In the genomic region with DNA sequence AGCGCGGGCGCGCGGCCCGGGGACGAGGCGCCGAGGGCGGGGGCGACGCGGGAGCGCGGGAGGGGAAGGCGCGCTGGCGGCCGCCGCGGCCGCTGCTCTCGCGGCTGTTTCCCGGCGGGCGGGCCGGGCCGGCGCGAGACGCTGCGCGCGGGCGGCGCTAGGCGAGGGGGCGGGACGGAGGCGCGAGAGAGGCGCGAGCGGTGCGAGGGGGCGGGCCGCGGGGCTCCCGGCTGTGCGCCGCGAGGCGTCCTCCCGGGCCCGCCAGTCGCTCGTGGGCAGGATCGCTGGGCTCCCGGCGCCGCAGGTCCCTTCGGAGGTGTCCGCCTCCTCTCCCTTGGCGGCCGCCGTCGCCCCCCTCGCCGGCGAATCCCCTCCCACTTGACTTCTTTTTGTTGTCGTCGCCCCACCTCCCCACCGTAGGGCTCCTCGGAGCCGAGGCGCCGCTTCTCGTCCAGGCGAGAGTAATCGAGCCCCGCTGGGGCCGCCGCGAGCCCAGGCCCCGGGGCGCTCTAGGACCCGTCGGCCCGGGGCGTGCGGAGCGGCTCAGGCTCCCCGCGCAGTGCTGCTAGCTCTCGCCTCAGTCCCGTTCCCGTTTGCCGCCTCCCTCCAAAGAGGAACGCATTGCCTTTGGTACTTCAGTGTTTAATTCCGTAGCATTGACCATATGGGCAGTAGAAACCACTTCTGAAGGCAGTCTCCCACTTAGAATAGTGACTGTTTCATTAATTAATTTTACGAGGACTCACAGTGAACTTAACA, we compare ENCODE assay signal across 8 cellular contexts. TPM values are rescaled to one million over a fixed set of nuclear protein-coding genes. Genes with fewer than 3 reads are reported as not detected.
DNase-seq lines count a peak whose midpoint lies in the region; ATAC-seq and TF ChIP-seq lines count a peak whose summit lies in the region.

Gene RANBP9 (minus strand): TSS at position 110 of the 759 bp plus-strand sequence. CDS start 330 bp downstream, outside the sequence.

- H3K36me3 ChIP-seq in PC-3 (ENCODE audit: low read depth, low read length) (no peaks in the 10 kb centered on the region), esophagus (ENCODE audit: control insufficient read depth in 2 of 2, insufficient read depth in 2 of 2, low read length in 1 of 2) (no peaks in the 10 kb centered on the region), muscle layer of colon (ENCODE audit: insufficient read depth, low read length) (no peaks in the 10 kb centered on the region)

- POLR2A ChIA-PET in PC-3 (lab: Charles Lee; ENCODE audit: unreplicated experiment), result interaction anchor here (0.7 kb wide), 1 partner anchor 12 kb away, joined by 3 read pairs; no protein-coding TSS in a partner anchor

- ATAC-seq in GM21529 (IDR thresholded peaks at IDR 0.05; ENCODE audit: unreplicated experiment) (peak; percentile 74), PC-3 (peak; percentile 78)

- WGBS in esophagus, 2 donors, result 0 to 1% methylated on average over 47 to 102 of the region's 102 CpGs

- peak within 1 kb of the TSS; percentile 94 to 99 (median 98) for H3K4me3 Mint-ChIP-seq in IgD-negative memory B cell
- H3K4me3 Mint-ChIP-seq in activated T-cell treated with anti-CD3 and anti-CD28 coated beads, Interleukin-2, amount 50 U/mL, for 24 hours, result peak within 1 kb of the TSS; percentile 93

- H3K27ac Mint-ChIP-seq in IgD-negative memory B cell, result peak within 1 kb of the TSS; percentile 95 to 97 (median 97)
- H3K27ac Mint-ChIP-seq in activated T-cell treated with anti-CD3 and anti-CD28 coated beads, Interleukin-2, amount 50 U/mL, for 24 hours, result peak within 1 kb of the TSS; percentile 93

- BruUV-seq in PC-3 (replicated peaks; lab: Mats Ljungman, UMichigan), result no TSS peak

- no peaks in the 10 kb centered on the region for H3K9me3 Mint-ChIP-seq in IgD-negative memory B cell
- H3K9me3 Mint-ChIP-seq in activated T-cell treated with anti-CD3 and anti-CD28 coated beads, Interleukin-2, amount 50 U/mL, for 24 hours, result peaks cover 7% of the 10 kb centered on the region

- peak within 1 kb of the TSS; percentile 98 for H3K4me2 ChIP-seq in PC-3 (ENCODE audit: low read length)

- peak; percentile 78 for DNase-seq in DMS153 (lab: John Stamatoyannopoulos, UW)
- DNase-seq in PC-3, result peak; percentile 88
- DNase-seq in activated T-cell treated with anti-CD3 and anti-CD28 coated beads, Interleukin-2, amount 50 U/mL, for 24 hours, result peak; percentile 92
- DNase-seq in stimulated activated CD8-positive, alpha-beta memory T cell treated with anti-CD3 and anti-CD28 coated beads, Interleukin-7, amount 100 ng/mL, for 24 hours (ENCODE audit: low read depth), result peak; percentile 59

- peaks cover 30 to 40% (median 30%) of the 10 kb centered on the region in 3 donors for H3K4me1 Mint-ChIP-seq in IgD-negative memory B cell
- peaks cover 63% of the 10 kb centered on the region for H3K4me1 Mint-ChIP-seq in activated T-cell treated with anti-CD3 and anti-CD28 coated beads, Interleukin-2, amount 50 U/mL, for 24 hours (ENCODE audit: low read depth)

- H3K27me3 ChIP-seq in PC-3 (ENCODE audit: low read length), result no peaks in the 10 kb centered on the region
- H3K27me3 ChIP-seq in esophagus (ENCODE audit: control insufficient read depth in 1 of 2, insufficient read depth in 2 of 2, low read length in 2 of 2), result no peaks in the 10 kb centered on the region
- no peaks in the 10 kb centered on the region for H3K27me3 ChIP-seq in muscle layer of colon (ENCODE audit: control insufficient read depth in 1 of 2, insufficient read depth in 2 of 2, low read length in 2 of 2)

- peaks cover 32% of the 10 kb centered on the region for H3K4me1 ChIP-seq in PC-3 (ENCODE audit: insufficient read depth, low read length)
- no peaks in the 10 kb centered on the region for H3K4me1 ChIP-seq in esophagus (ENCODE audit: control insufficient read depth in 2 of 2, insufficient read depth in 2 of 2, low read length in 1 of 2)
- H3K4me1 ChIP-seq in muscle layer of colon (ENCODE audit: insufficient read depth, low read length), result peaks cover 26% of the 10 kb centered on the region

- H3K9ac ChIP-seq in PC-3 (ENCODE audit: low read length) (peak within 1 kb of the TSS; percentile 73), muscle layer of colon (ENCODE audit: low read length) (peak within 1 kb of the TSS; percentile 95)

- H3K4me3 ChIP-seq in PC-3 (ENCODE audit: low read length), result peak within 1 kb of the TSS; percentile 87
- peak within 1 kb of the TSS; percentile 94 to 98 for H3K4me3 ChIP-seq in esophagus (ENCODE audit: low read depth in 1 of 2, low read length in 2 of 2)
- H3K4me3 ChIP-seq in muscle layer of colon (ENCODE audit: low read depth in 1 of 2, low read length in 2 of 2), result peak within 1 kb of the TSS; percentile 90 to 92

- CTCF ChIA-PET in PC-3 (lab: Charles Lee), result interaction anchor here (0.7 to 0.9 kb wide), 2 partner anchors 83 to 97 kb away, joined by 3 to 4 read pairs; partner anchors contain the start of gene NOL7

- peaks cover 34% of the 10 kb centered on the region for H4K20me1 ChIP-seq in PC-3 (ENCODE audit: low read length)

- H3K27ac ChIP-seq in PC-3 (ENCODE audit: low read length), result peak within 1 kb of the TSS; percentile 80
- peak within 1 kb of the TSS; percentile 97 to 99 for H3K27ac ChIP-seq in esophagus (ENCODE audit: low read depth in 2 of 2, low read length in 1 of 2)
- peak within 1 kb of the TSS; percentile 88 for H3K27ac ChIP-seq in muscle layer of colon (ENCODE audit: low read depth, low read length)

- H2AFZ ChIP-seq in PC-3 (ENCODE audit: low read length), result peak within 1 kb of the TSS; percentile 90

- intact Hi-C loops in PC-3 (cut with micrococcal nuclease), result loop anchor here (1.0 to 10.0 kb wide), 5 partner anchors 13 to 377 kb away; partner anchors contain the start of genes MCUR1 and SIRT5

- no peaks in the 10 kb centered on the region for H3K36me3 Mint-ChIP-seq in IgD-negative memory B cell
- H3K36me3 Mint-ChIP-seq in activated T-cell treated with anti-CD3 and anti-CD28 coated beads, Interleukin-2, amount 50 U/mL, for 24 hours (ENCODE audit: low read depth), result peaks cover 30% of the 10 kb centered on the region

- TF ChIP-seq CTCF in PC-3 (conservative IDR thresholded peaks at IDR 0.05; ENCODE audit: low read depth, low read length), result no peak

- no peaks in the 10 kb centered on the region for H3F3A ChIP-seq in PC-3 (ENCODE audit: low read length, unreplicated experiment)

- H3K27me3 Mint-ChIP-seq in IgD-negative memory B cell, result no peaks in the 10 kb centered on the region
- H3K27me3 Mint-ChIP-seq in activated T-cell treated with anti-CD3 and anti-CD28 coated beads, Interleukin-2, amount 50 U/mL, for 24 hours, result no peaks in the 10 kb centered on the region

- no peaks in the 10 kb centered on the region for H3K9me2 ChIP-seq in PC-3 (replicated peaks; ENCODE audit: low read length)

- H3K9me3 ChIP-seq in PC-3 (ENCODE audit: low read length), result no peaks in the 10 kb centered on the region
- H3K9me3 ChIP-seq in esophagus (ENCODE audit: control insufficient read depth in 2 of 2, insufficient read depth in 1 of 2, low read depth in 1 of 2, low read length in 1 of 2), result no peaks in the 10 kb centered on the region
- no peaks in the 10 kb centered on the region for H3K9me3 ChIP-seq in muscle layer of colon (ENCODE audit: low read length)

- H3K79me2 ChIP-seq in PC-3 (ENCODE audit: low read length), result peaks cover 40% of the 10 kb centered on the region

RNA-seq across cellular contexts. Expression of gene RANBP9, which starts in this region (rescaled TPM):
- 2.4 TPM for polyA plus RNA-seq in IgD-negative memory B cell
- total RNA-seq in PC-3 (2014; rRNA removed), result 25.8 and 27.9 TPM in 2 replicates
- 100 to 1,000 TPM in 1 of 2 donors, 10 to 100 TPM in 1; 60.8 to 123 TPM for polyA plus RNA-seq in esophagus

Comparison
In these comparisons a context has a peak if more than half of its experiments do, and no peak if none do; other contexts are left out.
1. Peak in every context shown above with its lines: DNase-seq, ATAC-seq, H3K4me3 ChIP-seq and H3K27ac ChIP-seq.
2. RNA of gene RANBP9 (polyA plus RNA-seq): 60.8 to 123 TPM in esophagus; 2.4 TPM in IgD-negative memory B cell (single experiment); every median in the first group is over 10 times any median in the second.